8 cellular contexts compared by ENCODE assay signal in the genomic region with DNA sequence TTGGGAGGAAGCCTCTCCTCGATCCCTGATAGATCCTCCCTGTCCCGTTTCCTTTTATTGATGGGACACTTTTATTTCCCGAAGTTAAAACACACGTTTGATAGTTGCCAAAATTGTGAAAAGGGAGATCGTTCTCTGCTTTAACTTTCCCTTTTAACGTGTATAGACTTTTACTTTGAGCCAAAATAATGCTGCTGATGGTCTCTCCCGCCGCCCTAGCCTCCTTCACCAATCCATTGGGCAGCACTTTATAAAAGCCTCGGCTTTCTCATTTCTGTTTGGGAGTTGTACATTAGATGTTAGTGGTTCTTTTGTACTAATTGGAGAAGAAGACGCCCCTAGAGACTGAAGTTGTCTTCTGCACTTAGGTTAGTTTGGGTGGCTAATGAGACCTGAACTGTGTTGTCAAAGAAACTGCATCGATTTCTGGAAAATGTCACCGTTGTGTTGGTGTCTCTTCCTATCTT. TPM values are rescaled to one million over a fixed set of nuclear protein-coding genes. Genes with fewer than 3 reads are reported as not detected.
DNase-seq lines count a peak whose midpoint lies in the region; ATAC-seq, FAIRE-seq and TF ChIP-seq lines count a peak whose summit lies in the region.

No MANE protein-coding gene starts in this region.

- H3K36me3 ChIP-seq in RWPE2 (ENCODE audit: low read depth): no peaks in the 10 kb centered on the region
- no peaks in the 10 kb centered on the region for H3K36me3 ChIP-seq in endothelial cell of umbilical vein (ENCODE audit: control insufficient read depth in 2 of 2, extremely low read depth in 1 of 2, insufficient read depth in 2 of 2, low read length in 2 of 2)
- H3K36me3 ChIP-seq in neuron (ENCODE audit: insufficient read depth, low read length): peaks cover 12% of the 10 kb centered on the region

- peak overlapping the region; percentile 89 for H3K4me2 ChIP-seq in endothelial cell of umbilical vein (ENCODE audit: insufficient read depth, low read length)

- H3K27ac ChIP-seq in RWPE2 (ENCODE audit: poor library complexity, severe bottlenecking): peak overlapping the region; percentile 58
- no peak overlapping the region for H3K27ac ChIP-seq in endothelial cell of umbilical vein (ENCODE audit: insufficient read depth, low read depth, low read length)

- BruUV-seq in endothelial cell of umbilical vein (replicated peaks; lab: Mats Ljungman, UMichigan): no TSS peak

- no peak for DNase-seq in activated naive CD4-positive, alpha-beta T cell treated with anti-CD3 and anti-CD28 coated beads, Interleukin-2, amount 10 ng/mL, durations not matched to agents 7 days and 5 days
- no peak for DNase-seq in activated naive CD4-positive, alpha-beta T cell treated with anti-CD3 and anti-CD28 coated beads, Interleukin-2, amount 50 U/mL, for 16 hours
- no peak for DNase-seq in RWPE2 (ENCODE audit: low spot score)
- DNase-seq in endothelial cell of umbilical vein (ENCODE audit: low read depth, low spot score): peak; percentile 27
- DNase-seq in COLO829 (ENCODE audit: low spot score): no peak
- no peak for DNase-seq in activated CD8-positive, alpha-beta memory T cell treated with anti-CD3 and anti-CD28 coated beads, Interleukin-2, amount 50 U/mL, for 4 hours

- H3K4me3 Mint-ChIP-seq in activated naive CD4-positive, alpha-beta T cell treated with anti-CD3 and anti-CD28 coated beads, Interleukin-2, amount 10 ng/mL, durations not matched to agents 7 days and 5 days: peak overlapping the region; percentile 91

- H3K79me2 ChIP-seq in endothelial cell of umbilical vein (ENCODE audit: control insufficient read depth, insufficient read depth, low read length): no peaks in the 10 kb centered on the region

- H3K9ac ChIP-seq in endothelial cell of umbilical vein (replicated peaks; ENCODE audit: extremely low read depth, insufficient read depth, low read length): peak overlapping the region; percentile 2

- TF ChIP-seq POLR2A in endothelial cell of umbilical vein (IDR thresholded peaks at IDR 0.05; ENCODE audit: low read depth, low read length): no peak

- H3K9me3 Mint-ChIP-seq in activated naive CD4-positive, alpha-beta T cell treated with anti-CD3 and anti-CD28 coated beads, Interleukin-2, amount 10 ng/mL, durations not matched to agents 7 days and 5 days: no peaks in the 10 kb centered on the region

- H3K27me3 Mint-ChIP-seq in activated naive CD4-positive, alpha-beta T cell treated with anti-CD3 and anti-CD28 coated beads, Interleukin-2, amount 10 ng/mL, durations not matched to agents 7 days and 5 days: peaks cover 4% of the 10 kb centered on the region

- POLR2A ChIA-PET in endothelial cell of umbilical vein (lab: Charles Lee): no interaction called here

- H3K4me1 Mint-ChIP-seq in activated naive CD4-positive, alpha-beta T cell treated with anti-CD3 and anti-CD28 coated beads, Interleukin-2, amount 10 ng/mL, durations not matched to agents 7 days and 5 days: peaks cover 21% of the 10 kb centered on the region

- H4K20me1 ChIP-seq in endothelial cell of umbilical vein (replicated peaks; ENCODE audit: control insufficient read depth, extremely low read depth, insufficient read depth, low read length): no peaks in the 10 kb centered on the region

- dilution Hi-C loops in endothelial cell of umbilical vein (cut with MboI; ENCODE audit: extremely low pct_ligation_motif_present, low sequenced_read_pairs): no loop called here

- intact Hi-C loops in endothelial cell of umbilical vein (cut with micrococcal nuclease): loop anchor here (5.0 to 10.0 kb wide), 4 partner anchors 49 to 1267 kb away; no protein-coding TSS in a partner anchor

- H3K36me3 Mint-ChIP-seq in activated naive CD4-positive, alpha-beta T cell treated with anti-CD3 and anti-CD28 coated beads, Interleukin-2, amount 10 ng/mL, durations not matched to agents 7 days and 5 days: no peaks in the 10 kb centered on the region

- no peaks in the 10 kb centered on the region for H3K9me1 ChIP-seq in endothelial cell of umbilical vein (replicated peaks; ENCODE audit: control insufficient read depth, extremely low read depth, insufficient read depth, low read length)

- ATAC-seq in RWPE2 (ENCODE audit: low read depth) (no peak), HG02763 (IDR thresholded peaks at IDR 0.05; ENCODE audit: unreplicated experiment) (no peak)

- TF ChIP-seq CTCF in RWPE2 (IDR thresholded peaks at IDR 0.05; ENCODE audit: poor library complexity, severe bottlenecking): no peak
- TF ChIP-seq CTCF in endothelial cell of umbilical vein (IDR thresholded peaks at IDR 0.05; ENCODE audit: extremely low read depth in 1 of 2, insufficient read depth in 1 of 2, low read depth in 1 of 2, low read length in 2 of 2): peak in 1 of 2 donors; percentile 24

- H2AFZ ChIP-seq in endothelial cell of umbilical vein (ENCODE audit: low read depth, low read length) (peak overlapping the region; percentile 99), neuron (ENCODE audit: low read depth, low read length) (peak overlapping the region; percentile 58)

- no peaks in the 10 kb centered on the region for H3K4me1 ChIP-seq in RWPE2 (ENCODE audit: insufficient read depth, poor library complexity, severe bottlenecking)
- peaks cover 14% of the 10 kb centered on the region for H3K4me1 ChIP-seq in endothelial cell of umbilical vein (ENCODE audit: control insufficient read depth, extremely low read depth, insufficient read depth, low read length)
- H3K4me1 ChIP-seq in neuron (ENCODE audit: insufficient read depth, low read length): peaks cover 28% of the 10 kb centered on the region

- CTCF ChIA-PET in activated naive CD4-positive, alpha-beta T cell treated with anti-CD3 and anti-CD28 coated beads, Interleukin-2, amount 10 ng/mL, durations not matched to agents 7 days and 5 days (lab: Charles Lee): no interaction called here
- CTCF ChIA-PET in endothelial cell of umbilical vein (lab: Charles Lee): no interaction called here

- peak; percentile 38 for FAIRE-seq in endothelial cell of umbilical vein (lab: Jason Lieb, UNC)

- H3K27ac Mint-ChIP-seq in activated naive CD4-positive, alpha-beta T cell treated with anti-CD3 and anti-CD28 coated beads, Interleukin-2, amount 10 ng/mL, durations not matched to agents 7 days and 5 days: peak overlapping the region; percentile 90

- H3K9me3 ChIP-seq in RWPE2 (ENCODE audit: severe bottlenecking): no peaks in the 10 kb centered on the region
- H3K9me3 ChIP-seq in endothelial cell of umbilical vein (replicated peaks; ENCODE audit: control insufficient read depth, insufficient read depth, low read length): no peaks in the 10 kb centered on the region
- no peaks in the 10 kb centered on the region for H3K9me3 ChIP-seq in neuron (ENCODE audit: low read length)

- H3K4me3 ChIP-seq in RWPE2 (ENCODE audit: severe bottlenecking): peak overlapping the region; percentile 74
- H3K4me3 ChIP-seq in endothelial cell of umbilical vein (replicated peaks in 1 of 3; ENCODE audit: insufficient read depth in 1 of 3, low read depth in 1 of 3, low read length in 3 of 3): peak overlapping the region; percentile 41 to 77 (median 71)
- peak overlapping the region; percentile 82 for H3K4me3 ChIP-seq in neuron (ENCODE audit: low read length)

- H3K27me3 ChIP-seq in RWPE2 (ENCODE audit: insufficient read depth, poor library complexity, severe bottlenecking) (no peaks in the 10 kb centered on the region), endothelial cell of umbilical vein (ENCODE audit: control insufficient read depth in 2 of 2, insufficient read depth in 2 of 2, low read length in 2 of 2) (peaks cover 0 to 4% of the 10 kb centered on the region in 2 experiments), neuron (ENCODE audit: insufficient read depth, low read length) (no peaks in the 10 kb centered on the region)

TF ChIP-seq in endothelial cell of umbilical vein, 7 proteins besides CTCF, POLR2A, EP300 and RAD21:
- TF ChIP-seq GATA2 (IDR thresholded peaks at IDR 0.05; ENCODE audit: insufficient read depth, insufficient read length, low read depth, low read length) (no peak), EZH2 (IDR thresholded peaks at IDR 0.05; ENCODE audit: borderline replicate concordance, low read depth, low read length, severe bottlenecking) (no peak), FOS (IDR thresholded peaks at IDR 0.05; ENCODE audit: borderline replicate concordance, insufficient read depth, low read length) (no peak), MYC (IDR thresholded peaks at IDR 0.05; ENCODE audit: low read depth, low read length) (no peak), JUN (IDR thresholded peaks at IDR 0.05; ENCODE audit: borderline replicate concordance, insufficient read depth, insufficient read length, low read depth) (no peak), POLR2AphosphoS5 (IDR thresholded peaks at IDR 0.05; ENCODE audit: insufficient read depth, low read depth, low read length) (no peak)
- TF ChIP-seq, protein P1, sequence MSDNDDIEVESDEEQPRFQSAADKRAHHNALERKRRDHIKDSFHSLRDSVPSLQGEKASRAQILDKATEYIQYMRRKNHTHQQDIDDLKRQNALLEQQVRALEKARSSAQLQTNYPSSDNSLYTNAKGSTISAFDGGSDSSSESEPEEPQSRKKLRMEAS (IDR thresholded peaks at IDR 0.05; ENCODE audit: insufficient read depth, insufficient read length): no peak

RNA-seq across cellular contexts. Expression of gene TMTC2, which starts 1.4 kb away (rescaled TPM):
- total RNA-seq in endothelial cell of umbilical vein: 5.9 and 7.8 TPM in 2 replicates
- 3.4 and 4.1 TPM in 2 replicates for polyA plus RNA-seq in endothelial cell of umbilical vein
- polyA plus RNA-seq in endothelial cell of umbilical vein (2011; cell fraction: cytosol; rRNA removed): 2.4 and 2.5 TPM in 2 replicates
- 7.5 and 7.8 TPM in 2 replicates for polyA plus RNA-seq in endothelial cell of umbilical vein (2011; cell fraction: nucleus; rRNA removed)
- 4.4 and 5.0 TPM in 2 replicates for polyA plus RNA-seq in endothelial cell of umbilical vein (2012)
- polyA minus RNA-seq in endothelial cell of umbilical vein: 16.5 and 18.5 TPM in 2 replicates
- polyA minus RNA-seq in endothelial cell of umbilical vein (2011; cell fraction: cytosol; rRNA and poly(A)+ RNA removed): 1.0 TPM
- 23.5 and 26.7 TPM in 2 replicates for polyA minus RNA-seq in endothelial cell of umbilical vein (2011; cell fraction: nucleus; rRNA and poly(A)+ RNA removed)
